ENCODE assay signal across 16 cellular contexts in the genomic region with DNA sequence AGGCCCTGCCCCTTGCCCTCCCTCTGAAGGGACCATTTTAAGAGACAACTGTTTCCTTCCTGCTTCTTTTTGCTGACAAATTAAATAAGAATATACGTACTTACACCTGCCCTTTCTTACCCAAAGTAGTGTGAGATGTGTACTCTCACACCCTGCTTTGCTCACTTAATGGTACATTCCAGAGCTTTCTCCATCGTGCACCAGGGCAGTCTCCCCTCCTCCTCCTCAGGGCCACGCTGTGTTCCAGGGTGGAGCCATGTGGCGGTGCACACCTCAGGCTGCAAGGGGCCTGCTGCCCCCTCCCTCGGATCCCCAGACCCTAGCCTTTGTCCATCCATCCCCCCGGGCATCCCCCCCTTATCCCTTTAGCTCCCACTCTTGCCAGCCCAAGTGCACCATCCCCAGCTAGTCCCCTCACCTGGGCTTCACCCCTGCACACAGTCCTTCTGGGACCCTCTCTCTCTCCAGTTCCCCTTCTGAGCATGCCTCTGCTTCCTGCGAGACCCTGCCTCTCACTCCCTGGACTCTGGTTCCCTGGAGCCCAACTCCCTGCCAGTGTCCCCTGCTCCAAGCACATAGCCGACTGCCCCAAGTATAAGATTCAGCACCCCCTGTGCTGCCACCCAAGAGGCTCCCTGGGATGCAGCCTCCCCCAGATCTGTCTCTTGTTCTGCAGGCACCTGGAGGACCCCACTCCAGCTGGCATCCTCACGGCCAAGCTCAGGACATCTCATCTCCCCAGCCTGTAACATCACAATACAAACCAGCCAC.
DNase-seq lines count a peak whose midpoint lies in the region; ATAC-seq and TF ChIP-seq lines count a peak whose summit lies in the region.
"Had no signal": no experiment of that assay in that cellular context is flagged by ENCODE, and none has a peak within 500 bp of the region (broad histone marks: within the 10 kb centered on the region; RNA-seq: fewer than 3 reads in every experiment).

No MANE protein-coding gene starts in this region.

- intact Hi-C loops in activated T-helper 1 cell treated with anti-CD3 and anti-CD28 coated beads, Interleukin-12 subunit alpha, Interleukin-12 subunit beta, Interleukin-2, Interleukin-4 antibody, amounts not matched to agents 30 ng/mL and 10 ng/mL and 1 ng/mL, durations not matched to agents 14 hours and 24 hours and 36 hours (cut with micrococcal nuclease), result no loop called here

- H3K4me1 Mint-ChIP-seq in activated naive CD4-positive, alpha-beta T cell treated with anti-CD3 and anti-CD28 coated beads, Interleukin-2, amount 10 ng/mL, durations not matched to agents 7 days and 5 days, result no peaks in the 10 kb centered on the region
- H3K4me1 Mint-ChIP-seq in chondrocyte (ENCODE audit: low read depth), result peaks cover 8% of the 10 kb centered on the region
- no peaks in the 10 kb centered on the region for H3K4me1 Mint-ChIP-seq in activated T-helper 1 cell treated with anti-CD3 and anti-CD28 coated beads, Interleukin-12 subunit alpha, Interleukin-12 subunit beta, Interleukin-2, Interleukin-4 antibody, amounts not matched to agents 30 ng/mL and 10 ng/mL and 1 ng/mL, durations not matched to agents 14 hours and 24 hours and 36 hours (ENCODE audit: low read depth)
- H3K4me1 Mint-ChIP-seq: B cell; CD4-positive, alpha-beta memory T cell had no signal

- CTCF ChIA-PET in activated naive CD4-positive, alpha-beta T cell treated with anti-CD3 and anti-CD28 coated beads, Interleukin-2, amount 10 ng/mL, durations not matched to agents 7 days and 5 days (lab: Charles Lee), result no interaction called here

- H3K36me3 Mint-ChIP-seq in activated naive CD4-positive, alpha-beta T cell treated with anti-CD3 and anti-CD28 coated beads, Interleukin-2, amount 10 ng/mL, durations not matched to agents 7 days and 5 days, result no peaks in the 10 kb centered on the region
- H3K36me3 Mint-ChIP-seq in chondrocyte (ENCODE audit: low read depth), result no peaks in the 10 kb centered on the region
- no peaks in the 10 kb centered on the region for H3K36me3 Mint-ChIP-seq in activated T-helper 1 cell treated with anti-CD3 and anti-CD28 coated beads, Interleukin-12 subunit alpha, Interleukin-12 subunit beta, Interleukin-2, Interleukin-4 antibody, amounts not matched to agents 30 ng/mL and 10 ng/mL and 1 ng/mL, durations not matched to agents 14 hours and 24 hours and 36 hours (ENCODE audit: low read depth)
- H3K36me3 Mint-ChIP-seq: CD4-positive, alpha-beta memory T cell had no signal

- H3K4me3 Mint-ChIP-seq in activated naive CD4-positive, alpha-beta T cell treated with anti-CD3 and anti-CD28 coated beads, Interleukin-2, amount 10 ng/mL, durations not matched to agents 7 days and 5 days, result no peak overlapping the region
- no peak overlapping the region for H3K4me3 Mint-ChIP-seq in chondrocyte (ENCODE audit: unreplicated experiment)
- no peak overlapping the region for H3K4me3 Mint-ChIP-seq in activated T-helper 1 cell treated with anti-CD3 and anti-CD28 coated beads, Interleukin-12 subunit alpha, Interleukin-12 subunit beta, Interleukin-2, Interleukin-4 antibody, amounts not matched to agents 30 ng/mL and 10 ng/mL and 1 ng/mL, durations not matched to agents 14 hours and 24 hours and 36 hours
- H3K4me3 Mint-ChIP-seq: B cell; CD4-positive, alpha-beta memory T cell had no signal

- no peaks in the 10 kb centered on the region for H3K9me3 Mint-ChIP-seq in activated naive CD4-positive, alpha-beta T cell treated with anti-CD3 and anti-CD28 coated beads, Interleukin-2, amount 10 ng/mL, durations not matched to agents 7 days and 5 days
- H3K9me3 Mint-ChIP-seq in chondrocyte (ENCODE audit: low read depth), result no peaks in the 10 kb centered on the region
- H3K9me3 Mint-ChIP-seq in activated T-helper 1 cell treated with anti-CD3 and anti-CD28 coated beads, Interleukin-12 subunit alpha, Interleukin-12 subunit beta, Interleukin-2, Interleukin-4 antibody, amounts not matched to agents 30 ng/mL and 10 ng/mL and 1 ng/mL, durations not matched to agents 14 hours and 24 hours and 36 hours, result no peaks in the 10 kb centered on the region
- H3K9me3 Mint-ChIP-seq: CD4-positive, alpha-beta memory T cell had no signal

- H3K27me3 Mint-ChIP-seq in activated naive CD4-positive, alpha-beta T cell treated with anti-CD3 and anti-CD28 coated beads, Interleukin-2, amount 10 ng/mL, durations not matched to agents 7 days and 5 days, result peaks cover 20% of the 10 kb centered on the region
- H3K27me3 Mint-ChIP-seq in chondrocyte (ENCODE audit: low read depth), result peaks cover 20% of the 10 kb centered on the region
- H3K27me3 Mint-ChIP-seq in activated T-helper 1 cell treated with anti-CD3 and anti-CD28 coated beads, Interleukin-12 subunit alpha, Interleukin-12 subunit beta, Interleukin-2, Interleukin-4 antibody, amounts not matched to agents 30 ng/mL and 10 ng/mL and 1 ng/mL, durations not matched to agents 14 hours and 24 hours and 36 hours (ENCODE audit: insufficient read depth), result peaks cover 6% of the 10 kb centered on the region

- ATAC-seq in GM18861 (IDR thresholded peaks at IDR 0.05; ENCODE audit: unreplicated experiment), result no peak

- no peak for TF ChIP-seq CTCF in chondrocyte (IDR thresholded peaks at IDR 0.05)

- no peak overlapping the region for H3K27ac Mint-ChIP-seq in activated naive CD4-positive, alpha-beta T cell treated with anti-CD3 and anti-CD28 coated beads, Interleukin-2, amount 10 ng/mL, durations not matched to agents 7 days and 5 days
- H3K27ac Mint-ChIP-seq in chondrocyte (ENCODE audit: unreplicated experiment), result no peak overlapping the region
- no peak overlapping the region for H3K27ac Mint-ChIP-seq in activated T-helper 1 cell treated with anti-CD3 and anti-CD28 coated beads, Interleukin-12 subunit alpha, Interleukin-12 subunit beta, Interleukin-2, Interleukin-4 antibody, amounts not matched to agents 30 ng/mL and 10 ng/mL and 1 ng/mL, durations not matched to agents 14 hours and 24 hours and 36 hours
- H3K27ac Mint-ChIP-seq: B cell had no signal

- peak; percentile 18 for DNase-seq in activated naive CD4-positive, alpha-beta T cell treated with anti-CD3 and anti-CD28 coated beads, Interleukin-2, amount 10 ng/mL, durations not matched to agents 7 days and 5 days
- DNase-seq in activated naive CD4-positive, alpha-beta T cell treated with anti-CD3 and anti-CD28 coated beads, Interleukin-2, amount 50 U/mL, for 16 hours, result no peak
- peak; percentile 66 for DNase-seq in chondrocyte (ENCODE audit: low spot score)
- peak; percentile 78 for DNase-seq in mesenteric fat pad (ENCODE audit: low spot score)
- no peak for DNase-seq in NCI-H345 treated with DMSO at 0.1 percent for 48 hours (lab: John Stamatoyannopoulos, UW; ENCODE audit: unreplicated experiment)
- no peak for DNase-seq in activated T-helper 1 cell treated with anti-CD3 and anti-CD28 coated beads, Interleukin-12 subunit alpha, Interleukin-12 subunit beta, Interleukin-2, Interleukin-4 antibody, amounts not matched to agents 30 ng/mL and 10 ng/mL and 1 ng/mL, durations not matched to agents 14 hours and 24 hours and 36 hours (ENCODE audit: low spot score)
- DNase-seq in activated T-cell treated with anti-CD3 and anti-CD28 coated beads for 4 hours, result no peak
- DNase-seq: CD4-positive, alpha-beta memory T cell; HCEC 1CT; NCI-H1436 treated with DMSO at 0.1 percent for 48 hours; NCI-H2081; NCI-H510A; NCI-H774; PC-9 had no signal

Comparison
In these comparisons a context has a peak if more than half of its experiments do, and no peak if none do; other contexts are left out.
1. DNase-seq: peak in activated naive CD4-positive, alpha-beta T cell treated with anti-CD3 and anti-CD28 coated beads, Interleukin-2, amount 10 ng/mL, durations not matched to agents 7 days and 5 days (single experiment), chondrocyte (single experiment) and mesenteric fat pad (single experiment); none in activated naive CD4-positive, alpha-beta T cell treated with anti-CD3 and anti-CD28 coated beads, Interleukin-2, amount 50 U/mL, for 16 hours (single experiment), NCI-H345 treated with DMSO at 0.1 percent for 48 hours (single experiment), activated T-helper 1 cell treated with anti-CD3 and anti-CD28 coated beads, Interleukin-12 subunit alpha, Interleukin-12 subunit beta, Interleukin-2, Interleukin-4 antibody, amounts not matched to agents 30 ng/mL and 10 ng/mL and 1 ng/mL, durations not matched to agents 14 hours and 24 hours and 36 hours (single experiment) and activated T-cell treated with anti-CD3 and anti-CD28 coated beads for 4 hours (single experiment).